ENCODE assay signal across 1 cellular context in the genomic region with DNA sequence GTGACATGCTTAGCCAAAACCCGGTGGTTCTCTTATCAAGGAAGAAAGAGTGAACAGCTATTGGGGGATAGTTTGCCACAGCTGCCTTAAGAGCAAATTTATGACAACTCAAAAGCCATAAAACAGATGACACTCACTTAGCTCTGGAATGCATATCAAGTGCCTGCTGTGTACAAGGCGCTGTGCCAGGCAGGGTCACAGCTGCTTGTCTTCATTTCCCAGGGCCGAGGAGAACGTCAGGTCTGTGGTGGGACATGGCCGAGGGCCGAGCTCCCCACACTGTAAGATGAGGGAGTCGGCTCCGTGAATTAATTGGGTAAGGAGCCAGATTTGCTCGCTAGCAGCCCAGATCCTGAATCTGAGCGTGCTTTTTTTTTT.
TF ChIP-seq lines count a peak whose summit lies in the region.

No MANE protein-coding gene starts in this region.

TF ChIP-seq in H1, 55 proteins besides CTCF, POLR2A, EP300 and RAD21:
- TF ChIP-seq MAFK (IDR thresholded peaks at IDR 0.05; ENCODE audit: low read depth, low read length) = no peak
- TF ChIP-seq, protein P1, sequence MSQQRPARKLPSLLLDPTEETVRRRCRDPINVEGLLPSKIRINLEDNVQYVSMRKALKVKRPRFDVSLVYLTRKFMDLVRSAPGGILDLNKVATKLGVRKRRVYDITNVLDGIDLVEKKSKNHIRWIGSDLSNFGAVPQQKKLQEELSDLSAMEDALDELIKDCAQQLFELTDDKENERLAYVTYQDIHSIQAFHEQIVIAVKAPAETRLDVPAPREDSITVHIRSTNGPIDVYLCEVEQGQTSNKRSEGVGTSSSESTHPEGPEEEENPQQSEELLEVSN (IDR thresholded peaks at IDR 0.05) = no peak
- no peak for TF ChIP-seq TAF7 (optimal IDR thresholded peaks at IDR 0.05; ENCODE audit: borderline replicate concordance, low read depth, low read length)
- TF ChIP-seq TBP (IDR thresholded peaks at IDR 0.05; ENCODE audit: low read depth, low read length) = no peak
